In genomic region chr16:76791151-76791550, GRCh38 we compare ENCODE assay signal across 23 cellular contexts.
"Had no signal": no experiment of that assay in that cellular context is flagged by ENCODE, and none has a peak within 500 bp of the region (broad histone marks: within the 10 kb centered on the region; RNA-seq: fewer than 3 reads in every experiment).

No MANE protein-coding gene starts in this region.

- H3K36me3 ChIP-seq: stomach, suprapubic skin, thoracic aorta, thyroid gland, tibial artery, tibial nerve, transverse colon, upper lobe of left lung, upper lobe of right lung, uterus, vagina had no signal

- DNase-seq: stimulated activated CD4-positive, alpha-beta T cell treated with anti-CD3 and anti-CD28 coated beads, Interleukin-2, amount 100 ng/mL, for 48 hours; stimulated activated CD4-positive, alpha-beta T cell treated with anti-CD3 and anti-CD28 coated beads, Interleukin-4, amount 100 ng/mL, for 1 hour; stimulated activated CD4-positive, alpha-beta T cell treated with anti-CD3 and anti-CD28 coated beads, Interleukin-4, amount 100 ng/mL, for 24 hours; stimulated activated CD4-positive, alpha-beta T cell treated with anti-CD3 and anti-CD28 coated beads, Interleukin-4, amount 100 ng/mL, for 4 hours; stimulated activated CD8-positive, alpha-beta memory T cell treated with anti-CD3 and anti-CD28 coated beads, Interleukin-4, amount 100 ng/mL, for 48 hours; stimulated activated naive B cell treated with anti-CD40 and anti-IgM and Interleukin-4, amounts not matched to agents 10 μg/mL and 1 μg/mL and 100 μg/mL, for 72 hours; stimulated activated naive CD4-positive, alpha-beta T cell; stimulated activated naive CD4-positive, alpha-beta T cell treated with Interleukin-2 at 50 U/mL for 16 hours; stimulated activated naive CD8-positive, alpha-beta T cell treated with anti-CD3 and anti-CD28 coated beads, Interleukin-15, amount 100 ng/mL, for 72 hours; stimulated activated naive CD8-positive, alpha-beta T cell treated with anti-CD3 and anti-CD28 coated beads, Interleukin-15, Interleukin-2, amounts not matched to agents 100 U/mL and 50 U/mL, for 24 hours; stomach; substantia nigra; testis; thyroid gland; tibial artery; transverse colon; upper lobe of left lung; upper lobe of right lung; uterus had no signal

- H3K4me3 ChIP-seq: stomach, suprapubic skin, testis, thoracic aorta, thyroid gland, tibial artery, tibial nerve, transverse colon, upper lobe of left lung, upper lobe of right lung, uterus, vagina had no signal

- H3K27me3 ChIP-seq: stomach, suprapubic skin, testis, thyroid gland, tibial artery, tibial nerve, transverse colon, upper lobe of left lung, upper lobe of right lung, uterus, vagina had no signal

- H3K9me3 ChIP-seq: suprapubic skin, testis, thoracic aorta, thyroid gland, tibial artery, transverse colon, upper lobe of left lung, upper lobe of right lung, uterus, vagina had no signal

- H3K27ac ChIP-seq: stomach, suprapubic skin, testis, thoracic aorta, thyroid gland, tibial artery, tibial nerve, transverse colon, upper lobe of left lung, upper lobe of right lung, uterus, vagina had no signal

- H3K4me1 ChIP-seq: stomach, suprapubic skin, testis, thyroid gland, tibial artery, tibial nerve, transverse colon, upper lobe of left lung, upper lobe of right lung, uterus, vagina had no signal
